In genomic region chr1:244852694-244853093, GRCh38 we compare ENCODE assay signal across 24 cellular contexts. TPM values are rescaled to one million over a fixed set of nuclear protein-coding genes. Genes with fewer than 3 reads are reported as not detected.
DNase-seq lines count a peak whose midpoint lies in the region; ATAC-seq, FAIRE-seq and TF ChIP-seq lines count a peak whose summit lies in the region.
"Had no signal": no experiment of that assay in that cellular context is flagged by ENCODE, and none has a peak within 500 bp of the region (broad histone marks: within the 10 kb centered on the region; RNA-seq: fewer than 3 reads in every experiment).

No MANE protein-coding gene starts in this region.

- H3K9me3 ChIP-seq in K562 (replicated peaks; ENCODE audit: control insufficient read depth, insufficient read depth, low read depth, low read length) = no peaks in the 10 kb centered on the region
- H3K9me3 ChIP-seq: Peyer's patch, SJSA1, testis had no signal

- WGBS in K562 (ENCODE audit: insufficient coverage, low coverage, missing lambda C conversion rate) = 83% methylated on average over 1 of the region's 1 CpG

- peaks cover 100% of the 10 kb centered on the region for H3K36me3 ChIP-seq in K562 (ENCODE audit: control insufficient read depth, insufficient read depth, low read length)

- no peak overlapping the region for H3K27ac ChIP-seq in K562 (ENCODE audit: extremely low read depth, low read depth, low read length)
- H3K27ac ChIP-seq: Peyer's patch, SJSA1, testis had no signal

- H3K4me3 ChIP-seq in K562 = no peak overlapping the region
- H3K4me3 ChIP-seq: GM23338, Peyer's patch, SJSA1, testis had no signal

- no peak overlapping the region for H3K4me2 ChIP-seq in K562 (ENCODE audit: insufficient read depth, low read length)
- H3K4me2 ChIP-seq: GM23338 had no signal

- H3K9ac ChIP-seq in K562 (ENCODE audit: insufficient read depth in 1 of 2, low read depth in 2 of 2, low read length in 2 of 2) = no peak overlapping the region

- ATAC-seq in K562 (no peak), GM19455 (IDR thresholded peaks at IDR 0.05; ENCODE audit: unreplicated experiment) (no peak)
- no peak for ATAC-seq in stimulated activated effector memory CD8-positive, alpha-beta T cell treated with anti-CD3 and anti-CD28 coated beads, Interleukin-12 subunit alpha, Interleukin-12 subunit beta, amount 100 ng/mL, for 72 hours
- ATAC-seq: GM23338; stimulated activated naive B cell treated with anti-CD40 and anti-IgM and Interleukin-4, amounts not matched to agents 10 μg/mL and 1 μg/mL and 100 μg/mL, for 72 hours had no signal

- CTCF ChIA-PET in activated naive CD4-positive, alpha-beta T cell treated with anti-CD3 and anti-CD28 coated beads, Interleukin-2, amount 10 ng/mL, durations not matched to agents 7 days and 5 days (lab: Charles Lee) = interaction anchor here (0.7 to 1.4 kb wide), 2 partner anchors 8 to 11 kb away, joined by 3 read pairs; no protein-coding TSS in a partner anchor
- CTCF ChIA-PET in K562 (lab: Yijun Ruan, JAX; ENCODE audit: low intra/inter-chr PET ratio) = no interaction called here

- no peaks in the 10 kb centered on the region for H3K9me3 Mint-ChIP-seq in activated naive CD4-positive, alpha-beta T cell treated with anti-CD3 and anti-CD28 coated beads, Interleukin-2, amount 10 ng/mL, durations not matched to agents 7 days and 5 days
- no peaks in the 10 kb centered on the region for H3K9me3 Mint-ChIP-seq in stimulated activated effector memory CD8-positive, alpha-beta T cell treated with anti-CD3 and anti-CD28 coated beads, Interleukin-12 subunit alpha, Interleukin-12 subunit beta, amount 100 ng/mL, for 72 hours
- H3K9me3 Mint-ChIP-seq: CD14-positive monocyte; GM23338; nephron; stimulated activated naive B cell treated with anti-CD40 and anti-IgM and Interleukin-4, amounts not matched to agents 10 μg/mL and 1 μg/mL and 100 μg/mL, for 72 hours had no signal

- no peak for DNase-seq in activated naive CD4-positive, alpha-beta T cell treated with anti-CD3 and anti-CD28 coated beads, Interleukin-2, amount 10 ng/mL, durations not matched to agents 7 days and 5 days
- DNase-seq in activated naive CD4-positive, alpha-beta T cell treated with Interleukin-2 at 50 U/mL for 16 hours = no peak
- peak; percentile 9 for DNase-seq in NAMALWA (ENCODE audit: low spot score)
- DNase-seq in K562 (ENCODE audit: extremely low read depth in 1 of 4, low spot score in 3 of 4) = no peak
- DNase-seq in stimulated activated effector memory CD8-positive, alpha-beta T cell treated with anti-CD3 and anti-CD28 coated beads, Interleukin-12 subunit alpha, Interleukin-12 subunit beta, amount 100 ng/mL, for 72 hours (ENCODE audit: low spot score in 2 of 2) = no peak
- DNase-seq in amniotic stem cell (lab: John Stamatoyannopoulos, UW) = no peak
- no peak for DNase-seq in D721Med (ENCODE audit: insufficient read length, low spot score)
- DNase-seq: activated CD8-positive, alpha-beta memory T cell treated with anti-CD3 and anti-CD28 coated beads for 24 hours; DMS153; effector memory CD4-positive, alpha-beta T cell; KG1; NCI-H1105; NCI-H510A; Peyer's patch; posterior cingulate gyrus; stimulated activated naive B cell treated with anti-CD40 and anti-IgM and Interleukin-4, amounts not matched to agents 10 μg/mL and 1 μg/mL and 100 μg/mL, for 72 hours; T1000; testis had no signal

- no peak for TF ChIP-seq RAD21 in K562 (CRISPR knock-in tag; conservative IDR thresholded peaks at IDR 0.05 in 1 of 2, IDR thresholded peaks at IDR 0.05 in 1 of 2)

- H3K4me1 ChIP-seq in K562 (replicated peaks in 1 of 2; ENCODE audit: control insufficient read depth in 2 of 2, insufficient read depth in 2 of 2, low read length in 2 of 2) = no peaks in the 10 kb centered on the region
- H3K4me1 ChIP-seq: SJSA1, testis had no signal

- H3K4me1 Mint-ChIP-seq in activated naive CD4-positive, alpha-beta T cell treated with anti-CD3 and anti-CD28 coated beads, Interleukin-2, amount 10 ng/mL, durations not matched to agents 7 days and 5 days = peaks cover 71% of the 10 kb centered on the region
- H3K4me1 Mint-ChIP-seq in stimulated activated effector memory CD8-positive, alpha-beta T cell treated with anti-CD3 and anti-CD28 coated beads, Interleukin-12 subunit alpha, Interleukin-12 subunit beta, amount 100 ng/mL, for 72 hours = peaks cover 70% of the 10 kb centered on the region

- H3K36me3 Mint-ChIP-seq in activated naive CD4-positive, alpha-beta T cell treated with anti-CD3 and anti-CD28 coated beads, Interleukin-2, amount 10 ng/mL, durations not matched to agents 7 days and 5 days = peaks cover 81% of the 10 kb centered on the region
- peaks cover 100% of the 10 kb centered on the region for H3K36me3 Mint-ChIP-seq in stimulated activated effector memory CD8-positive, alpha-beta T cell treated with anti-CD3 and anti-CD28 coated beads, Interleukin-12 subunit alpha, Interleukin-12 subunit beta, amount 100 ng/mL, for 72 hours

- POLR2A ChIA-PET in K562 (lab: Yijun Ruan, JAX) = interaction anchor here (2.0 to 24.0 kb wide), 4 partner anchors 3 to 199 kb away, joined by 5 to 485 read pairs (median 248); partner anchors contain the start of genes COX20 and HNRNPU

- H3K4me3 Mint-ChIP-seq in activated naive CD4-positive, alpha-beta T cell treated with anti-CD3 and anti-CD28 coated beads, Interleukin-2, amount 10 ng/mL, durations not matched to agents 7 days and 5 days = no peak overlapping the region
- no peak overlapping the region for H3K4me3 Mint-ChIP-seq in stimulated activated effector memory CD8-positive, alpha-beta T cell treated with anti-CD3 and anti-CD28 coated beads, Interleukin-12 subunit alpha, Interleukin-12 subunit beta, amount 100 ng/mL, for 72 hours
- H3K4me3 Mint-ChIP-seq: CD14-positive monocyte; GM23338; nephron; stimulated activated naive B cell treated with anti-CD40 and anti-IgM and Interleukin-4, amounts not matched to agents 10 μg/mL and 1 μg/mL and 100 μg/mL, for 72 hours had no signal

- TF ChIP-seq CTCF in K562 (IDR thresholded peaks at IDR 0.05 in 2 of 3, conservative IDR thresholded peaks at IDR 0.05 in 1 of 3; ENCODE audit: insufficient read depth in 2 of 3, low read depth in 1 of 3, low read length in 3 of 3) (no peak), D721Med (IDR thresholded peaks at IDR 0.05; ENCODE audit: insufficient read depth, missing control alignments) (no peak)

- TF ChIP-seq EP300 in K562 (IDR thresholded peaks at IDR 0.05; ENCODE audit: low read length) = no peak

- peaks cover 69% of the 10 kb centered on the region for H3K79me2 ChIP-seq in K562 (ENCODE audit: control insufficient read depth, insufficient read depth, low read length)

- H3K27ac Mint-ChIP-seq in activated naive CD4-positive, alpha-beta T cell treated with anti-CD3 and anti-CD28 coated beads, Interleukin-2, amount 10 ng/mL, durations not matched to agents 7 days and 5 days = peak overlapping the region; percentile 53
- peak overlapping the region; percentile 24 for H3K27ac Mint-ChIP-seq in stimulated activated effector memory CD8-positive, alpha-beta T cell treated with anti-CD3 and anti-CD28 coated beads, Interleukin-12 subunit alpha, Interleukin-12 subunit beta, amount 100 ng/mL, for 72 hours
- H3K27ac Mint-ChIP-seq: GM23338 had no signal

- BruUV-seq in K562 (replicated peaks; lab: Mats Ljungman, UMichigan) = no TSS peak

- no peak overlapping the region for H2AFZ ChIP-seq in K562 (ENCODE audit: low read depth, low read length)
- H2AFZ ChIP-seq: GM23338 had no signal

- H4K20me1 ChIP-seq in K562 (replicated peaks; ENCODE audit: control insufficient read depth, insufficient read depth, low read length) = no peaks in the 10 kb centered on the region

- H3K27me3 ChIP-seq in K562 (ENCODE audit: control insufficient read depth in 2 of 2, insufficient read depth in 2 of 2, low read length in 2 of 2) = no peaks in the 10 kb centered on the region
- H3K27me3 ChIP-seq: Peyer's patch, SJSA1, testis had no signal

- in situ Hi-C loops in K562 (cut with MboI) = no loop called here

- FAIRE-seq in K562 (lab: Jason Lieb, UNC) = no peak
- no peak for FAIRE-seq in D721Med (lab: Jason Lieb, UNC)
- FAIRE-seq: G401.6 had no signal

- no peaks in the 10 kb centered on the region for H3K9me1 ChIP-seq in K562 (ENCODE audit: control insufficient read depth, insufficient read depth, low read length)

- peak; percentile 66 for TF ChIP-seq POLR2A in K562 (conservative IDR thresholded peaks at IDR 0.05)

- no peaks in the 10 kb centered on the region for H3K27me3 Mint-ChIP-seq in activated naive CD4-positive, alpha-beta T cell treated with anti-CD3 and anti-CD28 coated beads, Interleukin-2, amount 10 ng/mL, durations not matched to agents 7 days and 5 days
- H3K27me3 Mint-ChIP-seq: stimulated activated naive B cell treated with anti-CD40 and anti-IgM and Interleukin-4, amounts not matched to agents 10 μg/mL and 1 μg/mL and 100 μg/mL, for 72 hours had no signal

- intact Hi-C loops in K562 (cut with micrococcal nuclease) = no loop called here

RNA-seq across cellular contexts. Expression of gene HNRNPU, which starts 11.6 kb away (rescaled TPM):
- total RNA-seq in K562 (2011; cell fraction: chromatin; rRNA removed; ENCODE audit: low replicate concordance) = 223 and 1,039 TPM in 2 replicates
- 91.7 and 116 TPM in 2 replicates for total RNA-seq in K562 (2011; cell fraction: nucleolus; rRNA removed)
- 330 and 565 TPM in 2 replicates for total RNA-seq in K562 (2011; cell fraction: nucleoplasm; rRNA removed)
- total RNA-seq in K562 (2014; rRNA removed) (668 and 711 TPM in 2 replicates), K562 (2014; rRNA removed; fragmentation: Illumina TruSeq; extraction: Trizol) (445 and 505 TPM in 2 replicates), K562 (2015; rRNA removed; fragmentation: Illumina TruSeq; extraction: Trizol) (643 and 670 TPM in 2 replicates), K562 (2021) (482 and 577 TPM in 2 replicates)
- polyA plus RNA-seq in K562 (2011; rRNA removed) (268 and 377 TPM in 2 replicates), K562 (2014; fragmentation: Illumina TruSeq; extraction: Trizol) (629 and 777 TPM in 2 replicates), K562 (2014; fragmentation: Nextera tagmentation; extraction: Ambion mirVana) (100 to 1,000 TPM; 159 to 174 TPM), K562 (2014; rRNA removed) (519 and 621 TPM in 2 replicates)
- polyA plus RNA-seq in K562 (2011; cell fraction: cytosol; rRNA removed) = 76.3 and 102 TPM in 2 replicates
- 225 and 265 TPM in 2 replicates for polyA plus RNA-seq in K562 (2011; cell fraction: nucleus; rRNA removed)
- polyA plus RNA-seq in K562 (2012) = 288 and 679 TPM in 2 replicates
- 545 and 750 TPM in 2 replicates for polyA minus RNA-seq in K562 (2011; rRNA and poly(A)+ RNA removed)
- 202 and 313 TPM in 2 replicates for polyA minus RNA-seq in K562 (2011; cell fraction: cytosol; rRNA and poly(A)+ RNA removed)
- polyA minus RNA-seq in K562 (2011; cell fraction: nucleus; rRNA and poly(A)+ RNA removed) = 148 and 261 TPM in 2 replicates

RNA-seq across cellular contexts. Expression of gene COX20, which starts 17.2 kb away (rescaled TPM):
- total RNA-seq in K562 (2011; cell fraction: chromatin; rRNA removed; ENCODE audit: low replicate concordance) = 12.0 and 57.2 TPM in 2 replicates
- 9.8 and 15.1 TPM in 2 replicates for total RNA-seq in K562 (2011; cell fraction: nucleolus; rRNA removed)
- 27.4 and 66.6 TPM in 2 replicates for total RNA-seq in K562 (2011; cell fraction: nucleoplasm; rRNA removed)
- 41.5 and 47.2 TPM in 2 replicates for total RNA-seq in K562 (2014; rRNA removed)
- total RNA-seq in K562 (2014; rRNA removed; fragmentation: Illumina TruSeq; extraction: Trizol) = 72.8 and 92.9 TPM in 2 replicates
- 77.9 and 84.3 TPM in 2 replicates for total RNA-seq in K562 (2015; rRNA removed; fragmentation: Illumina TruSeq; extraction: Trizol)
- total RNA-seq in K562 (2021) = 51.6 and 60.0 TPM in 2 replicates
- polyA plus RNA-seq in K562 (2011; rRNA removed) = 30.6 and 55.6 TPM in 2 replicates
- 10.0 and 20.6 TPM in 2 replicates for polyA plus RNA-seq in K562 (2011; cell fraction: cytosol; rRNA removed)
- polyA plus RNA-seq in K562 (2011; cell fraction: nucleus; rRNA removed) = 19.3 and 20.9 TPM in 2 replicates
- 47.6 and 108 TPM in 2 replicates for polyA plus RNA-seq in K562 (2012)
- polyA plus RNA-seq in K562 (2014; fragmentation: Illumina TruSeq; extraction: Trizol) = 99.5 and 106 TPM in 2 replicates
- polyA plus RNA-seq in K562 (2014; fragmentation: Nextera tagmentation; extraction: Ambion mirVana) = 100 to 1,000 TPM; 145 to 171 TPM
- 122 and 192 TPM in 2 replicates for polyA plus RNA-seq in K562 (2014; rRNA removed)
- 27.2 and 34.7 TPM in 2 replicates for polyA minus RNA-seq in K562 (2011; rRNA and poly(A)+ RNA removed)
- polyA minus RNA-seq in K562 (2011; cell fraction: cytosol; rRNA and poly(A)+ RNA removed) = 6.5 and 6.7 TPM in 2 replicates
- 30.8 and 45.2 TPM in 2 replicates for polyA minus RNA-seq in K562 (2011; cell fraction: nucleus; rRNA and poly(A)+ RNA removed)
